In genomic region chr9:4491621-4491975, GRCh38 we compare ENCODE assay signal across 9 cellular contexts. TPM values are rescaled to one million over a fixed set of nuclear protein-coding genes. Genes with fewer than 3 reads are reported as not detected.
A peak's percentile ranks its signal among the peaks of the same experiment; 100 is the strongest.
DNase-seq lines count a peak whose midpoint lies in the region; ATAC-seq, FAIRE-seq and TF ChIP-seq lines count a peak whose summit lies in the region.
"Had no signal": no experiment of that assay in that cellular context is flagged by ENCODE, and none has a peak within 500 bp of the region (broad histone marks: within the 10 kb centered on the region; RNA-seq: fewer than 3 reads in every experiment).

No MANE protein-coding gene starts in this region.

- H3K4me3 Mint-ChIP-seq in astrocyte (ENCODE audit: unreplicated experiment): peak overlapping the region; percentile 96

- peaks cover 10% of the 10 kb centered on the region for H3K27me3 Mint-ChIP-seq in astrocyte (ENCODE audit: low read depth, unreplicated experiment)

- WGBS in heart left ventricle, 4 donors: 32 to 56% (median 50%) methylated on average over 7 of the region's 7 CpGs

- no peak for DNase-seq in heart left ventricle
- no peak for DNase-seq in Right ventricle myocardium superior
- DNase-seq in astrocyte (ENCODE audit: low read depth): no peak
- no peak for DNase-seq in kidney epithelial cell (ENCODE audit: low read depth)
- no peak for DNase-seq in thoracic aorta (ENCODE audit: low spot score)
- no peak for DNase-seq in SKM-1 (lab: John Stamatoyannopoulos, UW; ENCODE audit: unreplicated experiment)
- DNase-seq in T1000 (lab: John Stamatoyannopoulos, UW): no peak
- no peak for DNase-seq in SW480 (ENCODE audit: low spot score)

- no peak overlapping the region for H3K27ac Mint-ChIP-seq in astrocyte (ENCODE audit: unreplicated experiment)

- TF ChIP-seq CTCF in heart left ventricle (IDR thresholded peaks at IDR 0.05): no peak
- no peak for TF ChIP-seq CTCF in astrocyte (IDR thresholded peaks at IDR 0.05; ENCODE audit: insufficient read depth, low read depth, low read length)
- no peak for TF ChIP-seq CTCF in kidney epithelial cell (IDR thresholded peaks at IDR 0.05; ENCODE audit: insufficient read depth, low read length, poor library complexity, severe bottlenecking)
- no peak for TF ChIP-seq CTCF in thoracic aorta (IDR thresholded peaks at IDR 0.05)

- no peak for FAIRE-seq in astrocyte (lab: Jason Lieb, UNC)
- FAIRE-seq: G401.6 had no signal

- H3K27me3 ChIP-seq in heart left ventricle (peaks cover 0 to 24% (median 0%) of the 10 kb centered on the region in 9 donors), astrocyte (ENCODE audit: insufficient read depth, low read length) (peaks cover 6% of the 10 kb centered on the region), kidney epithelial cell (ENCODE audit: control insufficient read depth, insufficient read depth, low read length) (no peaks in the 10 kb centered on the region), thoracic aorta (replicated peaks; ENCODE audit: insufficient read depth) (no peaks in the 10 kb centered on the region)

- H3K9ac ChIP-seq in astrocyte (ENCODE audit: low read length): no peak overlapping the region

- peak overlapping the region; percentile 91 for H3K4me2 ChIP-seq in astrocyte (ENCODE audit: low read length)

- peak overlapping the region in 11 of 12 donors; percentile 71 to 92 (median 78) for H3K4me3 ChIP-seq in heart left ventricle
- no peak overlapping the region for H3K4me3 ChIP-seq in astrocyte (ENCODE audit: insufficient read depth, low read depth, low read length)
- H3K4me3 ChIP-seq in kidney epithelial cell (ENCODE audit: low read depth, low read length): peak overlapping the region; percentile 88
- H3K4me3 ChIP-seq in thoracic aorta: peak overlapping the region; percentile 88

- H3K4me1 ChIP-seq in heart left ventricle: peaks cover 0 to 21% (median 9%) of the 10 kb centered on the region in 12 donors
- peaks cover 7% of the 10 kb centered on the region for H3K4me1 ChIP-seq in astrocyte (ENCODE audit: insufficient read depth, low read length)
- H3K4me1 ChIP-seq in thoracic aorta (ENCODE audit: control insufficient read depth in 1 of 2, low read depth in 2 of 2): peaks cover 8 to 11% of the 10 kb centered on the region in 2 donors

- peaks cover 7% of the 10 kb centered on the region for H3K36me3 Mint-ChIP-seq in astrocyte (ENCODE audit: low read depth, unreplicated experiment)

- ATAC-seq in heart left ventricle (no peak), Right ventricle myocardium superior (ENCODE audit: poor library complexity) (no peak), thoracic aorta (ENCODE audit: insufficient number of reproducible peaks, low FRiP score, low read depth) (no peak)

- H2AFZ ChIP-seq in astrocyte (ENCODE audit: low read depth, low read length): peak overlapping the region; percentile 82

- intact Hi-C loops in heart left ventricle (cut with DNase I) (loop anchor here in 5 of 10 donors (5.0 to 10.0 kb wide), 4 partner anchors 56 to 111 kb away; no protein-coding TSS in a partner anchor), Right ventricle myocardium superior (cut with DNase I) (no loop called here)

- H3K79me2 ChIP-seq in astrocyte (ENCODE audit: insufficient read depth, low read length): no peaks in the 10 kb centered on the region

- H3K4me1 Mint-ChIP-seq in astrocyte (ENCODE audit: low read depth, unreplicated experiment): no peaks in the 10 kb centered on the region

- H3K27ac ChIP-seq in heart left ventricle (no peak overlapping the region), astrocyte (ENCODE audit: low read depth, low read length) (no peak overlapping the region), thoracic aorta (no peak overlapping the region)

- no peaks in the 10 kb centered on the region for H3K36me3 ChIP-seq in heart left ventricle
- no peaks in the 10 kb centered on the region for H3K36me3 ChIP-seq in astrocyte (ENCODE audit: insufficient read depth, low read length)
- H3K36me3 ChIP-seq in kidney epithelial cell (ENCODE audit: control insufficient read depth, insufficient read depth, low read length): no peaks in the 10 kb centered on the region
- no peaks in the 10 kb centered on the region for H3K36me3 ChIP-seq in thoracic aorta

- TF ChIP-seq POLR2A in heart left ventricle (IDR thresholded peaks at IDR 0.05): no peak

- H3K9me3 ChIP-seq in heart left ventricle: no peaks in the 10 kb centered on the region
- no peaks in the 10 kb centered on the region for H3K9me3 ChIP-seq in astrocyte (ENCODE audit: insufficient read depth, low read depth, low read length)
- H3K9me3 ChIP-seq in thoracic aorta: no peaks in the 10 kb centered on the region

- H4K20me1 ChIP-seq in astrocyte (ENCODE audit: insufficient read depth, low read length): no peaks in the 10 kb centered on the region

- H3K9me3 Mint-ChIP-seq in astrocyte (ENCODE audit: unreplicated experiment): peaks cover 2% of the 10 kb centered on the region

RNA-seq across cellular contexts. Expression of gene SLC1A1, which starts 1.3 kb away (rescaled TPM):
- 1 to 10 TPM; 1.1 to 4.6 (median 2.1) TPM for total RNA-seq in heart left ventricle
- 1 to 10 TPM; 1.0 to 1.5 TPM for polyA plus RNA-seq in heart left ventricle
- 2.5 TPM for total RNA-seq in Right ventricle myocardium superior
- total RNA-seq in astrocyte: 6.4 and 6.7 TPM in 2 replicates
- 4.7 and 6.1 TPM in 2 replicates for total RNA-seq in kidney epithelial cell
- total RNA-seq in thoracic aorta: 1 to 10 TPM; 3.7 to 7.3 TPM
